Comparison of ENCODE assay signal across 2 cellular contexts in the genomic region with DNA sequence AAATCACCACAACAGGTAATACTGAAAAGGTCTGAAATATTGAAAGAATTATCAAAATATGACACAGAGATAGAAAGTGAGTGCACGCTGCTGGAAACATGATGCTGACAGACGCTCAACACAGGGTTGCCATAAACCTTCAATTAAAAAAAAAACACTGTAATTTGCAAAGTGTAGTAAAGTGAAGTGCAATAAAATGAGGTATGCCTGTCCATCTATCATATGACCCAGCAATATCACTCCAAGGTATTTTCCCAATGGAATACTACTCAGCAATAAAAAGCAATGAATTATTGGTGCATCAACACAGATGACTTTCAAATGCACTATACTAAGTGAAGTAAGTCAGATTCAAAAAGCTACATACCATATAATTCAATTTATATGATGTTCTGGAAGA.
TF ChIP-seq lines count a peak whose summit lies in the region.

No MANE protein-coding gene starts in this region.

TF ChIP-seq in WTC11, 78 proteins besides CTCF, POLR2A, EP300 and RAD21 (continued from another document):
- TF ChIP-seq, protein P1, sequence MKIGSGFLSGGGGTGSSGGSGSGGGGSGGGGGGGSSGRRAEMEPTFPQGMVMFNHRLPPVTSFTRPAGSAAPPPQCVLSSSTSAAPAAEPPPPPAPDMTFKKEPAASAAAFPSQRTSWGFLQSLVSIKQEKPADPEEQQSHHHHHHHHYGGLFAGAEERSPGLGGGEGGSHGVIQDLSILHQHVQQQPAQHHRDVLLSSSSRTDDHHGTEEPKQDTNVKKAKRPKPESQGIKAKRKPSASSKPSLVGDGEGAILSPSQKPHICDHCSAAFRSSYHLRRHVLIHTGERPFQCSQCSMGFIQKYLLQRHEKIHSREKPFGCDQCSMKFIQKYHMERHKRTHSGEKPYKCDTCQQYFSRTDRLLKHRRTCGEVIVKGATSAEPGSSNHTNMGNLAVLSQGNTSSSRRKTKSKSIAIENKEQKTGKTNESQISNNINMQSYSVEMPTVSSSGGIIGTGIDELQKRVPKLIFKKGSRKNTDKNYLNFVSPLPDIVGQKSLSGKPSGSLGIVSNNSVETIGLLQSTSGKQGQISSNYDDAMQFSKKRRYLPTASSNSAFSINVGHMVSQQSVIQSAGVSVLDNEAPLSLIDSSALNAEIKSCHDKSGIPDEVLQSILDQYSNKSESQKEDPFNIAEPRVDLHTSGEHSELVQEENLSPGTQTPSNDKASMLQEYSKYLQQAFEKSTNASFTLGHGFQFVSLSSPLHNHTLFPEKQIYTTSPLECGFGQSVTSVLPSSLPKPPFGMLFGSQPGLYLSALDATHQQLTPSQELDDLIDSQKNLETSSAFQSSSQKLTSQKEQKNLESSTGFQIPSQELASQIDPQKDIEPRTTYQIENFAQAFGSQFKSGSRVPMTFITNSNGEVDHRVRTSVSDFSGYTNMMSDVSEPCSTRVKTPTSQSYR (CRISPR knock-in tag; IDR thresholded peaks at IDR 0.05), result no peak
- TF ChIP-seq SOX15 (CRISPR knock-in tag; IDR thresholded peaks at IDR 0.05), result no peak
- TF ChIP-seq ZNF232 (CRISPR knock-in tag; IDR thresholded peaks at IDR 0.05), result no peak
- no peak for TF ChIP-seq FOXK1 (CRISPR knock-in tag; IDR thresholded peaks at IDR 0.05)
- TF ChIP-seq, protein P2, sequence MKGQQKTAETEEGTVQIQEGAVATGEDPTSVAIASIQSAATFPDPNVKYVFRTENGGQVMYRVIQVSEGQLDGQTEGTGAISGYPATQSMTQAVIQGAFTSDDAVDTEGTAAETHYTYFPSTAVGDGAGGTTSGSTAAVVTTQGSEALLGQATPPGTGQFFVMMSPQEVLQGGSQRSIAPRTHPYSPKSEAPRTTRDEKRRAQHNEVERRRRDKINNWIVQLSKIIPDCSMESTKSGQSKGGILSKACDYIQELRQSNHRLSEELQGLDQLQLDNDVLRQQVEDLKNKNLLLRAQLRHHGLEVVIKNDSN (CRISPR knock-in tag; IDR thresholded peaks at IDR 0.05), result no peak
- TF ChIP-seq, protein P3, sequence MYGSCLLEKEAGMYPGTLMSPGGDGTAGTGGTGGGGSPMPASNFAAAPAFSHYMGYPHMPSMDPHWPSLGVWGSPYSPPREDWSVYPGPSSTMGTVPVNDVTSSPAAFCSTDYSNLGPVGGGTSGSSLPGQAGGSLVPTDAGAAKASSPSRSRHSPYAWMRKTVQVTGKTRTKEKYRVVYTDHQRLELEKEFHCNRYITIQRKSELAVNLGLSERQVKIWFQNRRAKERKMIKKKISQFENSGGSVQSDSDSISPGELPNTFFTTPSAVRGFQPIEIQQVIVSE (CRISPR knock-in tag; IDR thresholded peaks at IDR 0.05; ENCODE audit: borderline replicate concordance), result no peak
- TF ChIP-seq ESRRA (CRISPR knock-in tag; IDR thresholded peaks at IDR 0.05; ENCODE audit: borderline replicate concordance), result no peak
- no peak for TF ChIP-seq NFYB (CRISPR knock-in tag; conservative IDR thresholded peaks at IDR 0.05; ENCODE audit: low read depth)
- TF ChIP-seq, protein P4, sequence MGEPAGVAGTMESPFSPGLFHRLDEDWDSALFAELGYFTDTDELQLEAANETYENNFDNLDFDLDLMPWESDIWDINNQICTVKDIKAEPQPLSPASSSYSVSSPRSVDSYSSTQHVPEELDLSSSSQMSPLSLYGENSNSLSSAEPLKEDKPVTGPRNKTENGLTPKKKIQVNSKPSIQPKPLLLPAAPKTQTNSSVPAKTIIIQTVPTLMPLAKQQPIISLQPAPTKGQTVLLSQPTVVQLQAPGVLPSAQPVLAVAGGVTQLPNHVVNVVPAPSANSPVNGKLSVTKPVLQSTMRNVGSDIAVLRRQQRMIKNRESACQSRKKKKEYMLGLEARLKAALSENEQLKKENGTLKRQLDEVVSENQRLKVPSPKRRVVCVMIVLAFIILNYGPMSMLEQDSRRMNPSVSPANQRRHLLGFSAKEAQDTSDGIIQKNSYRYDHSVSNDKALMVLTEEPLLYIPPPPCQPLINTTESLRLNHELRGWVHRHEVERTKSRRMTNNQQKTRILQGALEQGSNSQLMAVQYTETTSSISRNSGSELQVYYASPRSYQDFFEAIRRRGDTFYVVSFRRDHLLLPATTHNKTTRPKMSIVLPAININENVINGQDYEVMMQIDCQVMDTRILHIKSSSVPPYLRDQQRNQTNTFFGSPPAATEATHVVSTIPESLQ (CRISPR knock-in tag; IDR thresholded peaks at IDR 0.05), result no peak
- TF ChIP-seq, protein P5, sequence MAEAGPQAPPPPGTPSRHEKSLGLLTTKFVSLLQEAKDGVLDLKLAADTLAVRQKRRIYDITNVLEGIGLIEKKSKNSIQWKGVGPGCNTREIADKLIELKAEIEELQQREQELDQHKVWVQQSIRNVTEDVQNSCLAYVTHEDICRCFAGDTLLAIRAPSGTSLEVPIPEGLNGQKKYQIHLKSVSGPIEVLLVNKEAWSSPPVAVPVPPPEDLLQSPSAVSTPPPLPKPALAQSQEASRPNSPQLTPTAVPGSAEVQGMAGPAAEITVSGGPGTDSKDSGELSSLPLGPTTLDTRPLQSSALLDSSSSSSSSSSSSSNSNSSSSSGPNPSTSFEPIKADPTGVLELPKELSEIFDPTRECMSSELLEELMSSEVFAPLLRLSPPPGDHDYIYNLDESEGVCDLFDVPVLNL (CRISPR knock-in tag; IDR thresholded peaks at IDR 0.05; ENCODE audit: borderline replicate concordance, low read depth), result no peak
- TF ChIP-seq ZBTB21 (CRISPR knock-in tag; IDR thresholded peaks at IDR 0.05; ENCODE audit: borderline replicate concordance), result no peak
- TF ChIP-seq ZNF396 (CRISPR knock-in tag; IDR thresholded peaks at IDR 0.05; ENCODE audit: borderline replicate concordance), result no peak
TF ChIP-seq in WTC11: peak in this region for 0.

TF ChIP-seq in SK-N-SH treated with all-trans-retinoic acid at 6 μM for 48 hours, 23 proteins besides CTCF, POLR2A, EP300 and RAD21 (continued from another document):
- TF ChIP-seq, protein P6, sequence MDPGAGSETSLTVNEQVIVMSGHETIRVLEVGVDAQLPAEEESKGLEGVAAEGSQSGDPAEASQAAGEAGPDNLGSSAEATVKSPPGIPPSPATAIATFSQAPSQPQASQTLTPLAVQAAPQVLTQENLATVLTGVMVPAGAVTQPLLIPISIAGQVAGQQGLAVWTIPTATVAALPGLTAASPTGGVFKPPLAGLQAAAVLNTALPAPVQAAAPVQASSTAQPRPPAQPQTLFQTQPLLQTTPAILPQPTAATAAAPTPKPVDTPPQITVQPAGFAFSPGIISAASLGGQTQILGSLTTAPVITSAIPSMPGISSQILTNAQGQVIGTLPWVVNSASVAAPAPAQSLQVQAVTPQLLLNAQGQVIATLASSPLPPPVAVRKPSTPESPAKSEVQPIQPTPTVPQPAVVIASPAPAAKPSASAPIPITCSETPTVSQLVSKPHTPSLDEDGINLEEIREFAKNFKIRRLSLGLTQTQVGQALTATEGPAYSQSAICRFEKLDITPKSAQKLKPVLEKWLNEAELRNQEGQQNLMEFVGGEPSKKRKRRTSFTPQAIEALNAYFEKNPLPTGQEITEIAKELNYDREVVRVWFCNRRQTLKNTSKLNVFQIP (CRISPR knock-in tag; IDR thresholded peaks at IDR 0.05; ENCODE audit: borderline replicate concordance, low read depth), result no peak
- no peak for TF ChIP-seq GLIS3 (CRISPR knock-in tag; IDR thresholded peaks at IDR 0.05)
- no peak for TF ChIP-seq RARB (CRISPR knock-in tag; IDR thresholded peaks at IDR 0.05)
- TF ChIP-seq ZFP3 (CRISPR knock-in tag; IDR thresholded peaks at IDR 0.05), result no peak
- no peak for TF ChIP-seq ESRRG (CRISPR knock-in tag; IDR thresholded peaks at IDR 0.05)
- TF ChIP-seq ZFP30 (CRISPR knock-in tag; IDR thresholded peaks at IDR 0.05), result no peak
- TF ChIP-seq TCF4 (CRISPR knock-in tag; IDR thresholded peaks at IDR 0.05; ENCODE audit: borderline replicate concordance), result no peak
